In the genomic region with DNA sequence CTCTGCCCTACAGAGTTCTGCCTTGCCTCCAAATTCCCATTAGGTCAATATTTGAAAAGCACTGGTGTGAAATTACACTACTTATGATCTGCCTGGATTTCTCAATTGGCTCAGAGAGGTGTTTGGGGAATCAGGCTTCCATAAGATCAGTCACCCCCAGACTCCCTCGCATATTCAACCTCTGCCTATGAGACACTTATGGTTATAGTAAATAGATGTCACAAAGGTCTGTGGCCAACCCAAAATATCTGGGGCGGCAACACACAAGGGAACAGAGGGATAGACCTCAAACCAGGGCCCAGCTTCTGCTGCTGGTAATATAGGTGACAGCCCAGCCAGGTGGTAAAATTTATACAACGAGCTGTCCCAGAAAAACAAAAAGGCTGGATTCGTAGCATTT, we compare ENCODE assay signal across 7 cellular contexts.
"Had no signal": no experiment of that assay in that cellular context is flagged by ENCODE, and none has a peak within 500 bp of the region (broad histone marks: within the 10 kb centered on the region; RNA-seq: fewer than 3 reads in every experiment).

No MANE protein-coding gene starts in this region.

- H3K4me1 Mint-ChIP-seq: GM23338 had no signal

- H3K27ac ChIP-seq: HL-60 had no signal

- H3K9me3 Mint-ChIP-seq: GM23338, H9, HFFc6 had no signal

- H3K27ac Mint-ChIP-seq: GM23338, HFFc6 had no signal

- H3K4me3 Mint-ChIP-seq: GM23338, H9, HFFc6 had no signal

- H3K4me3 ChIP-seq: GM23338, K562 had no signal

- DNase-seq: H9, HCEC 1CT, HFFc6, IMR-90 had no signal
